Comparison of ENCODE assay signal across 15 cellular contexts in the genomic region with DNA sequence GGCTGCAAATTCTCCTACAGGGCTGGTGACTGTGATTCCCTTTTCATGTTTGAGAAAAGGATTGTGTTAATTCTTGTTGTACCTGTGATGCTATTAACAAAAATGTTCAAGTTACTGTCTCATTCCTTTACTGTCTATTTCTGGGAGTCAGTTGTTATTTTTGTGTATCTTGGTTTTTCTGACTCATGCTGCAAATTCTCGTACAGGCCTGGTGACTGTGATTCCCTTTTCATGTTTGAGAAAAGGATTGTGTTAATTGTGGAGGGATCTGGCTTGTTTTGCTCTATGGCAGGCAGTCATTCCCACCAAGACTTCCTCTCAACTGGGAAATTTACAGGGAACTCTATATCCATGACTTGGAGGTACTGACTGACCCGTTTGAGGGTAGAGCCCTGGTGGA.
DNase-seq lines count a peak whose midpoint lies in the region; ATAC-seq and TF ChIP-seq lines count a peak whose summit lies in the region.
"Had no signal": no experiment of that assay in that cellular context is flagged by ENCODE, and none has a peak within 500 bp of the region (broad histone marks: within the 10 kb centered on the region; RNA-seq: fewer than 3 reads in every experiment).

No MANE protein-coding gene starts in this region.

- peak overlapping the region; percentile 23; the same call in 1 of the 3 replicates for H2BK15ac ChIP-seq in IMR-90 (ENCODE audit: low read depth, low read length)

- dilution Hi-C loops in IMR-90 (cut with HindIII; ENCODE audit: low sequenced_read_pairs, unreplicated experiment): no loop called here

- H3K27ac ChIP-seq in IMR-90 (ENCODE audit: insufficient read depth, low read length): peak overlapping the region; percentile 80
- H3K27ac ChIP-seq: ovary had no signal

- H3K79me1 ChIP-seq in IMR-90 (ENCODE audit: low read depth in 1 of 2, low read length in 2 of 2): no peaks in the 10 kb centered on the region

- no peaks in the 10 kb centered on the region for H3K9me3 ChIP-seq in IMR-90 (ENCODE audit: control insufficient read depth, insufficient read depth, low read length)
- H3K9me3 ChIP-seq: ovary had no signal

- TF ChIP-seq RAD21 in IMR-90 (IDR thresholded peaks at IDR 0.05; ENCODE audit: low read length): no peak

- H3K4ac ChIP-seq in IMR-90 (ENCODE audit: low read depth, low read length): peak overlapping the region; percentile 77

- peak overlapping the region in 1 of 2 experiments; percentile 69; a peak in 2 of 4 replicates for H4K8ac ChIP-seq in IMR-90 (ENCODE audit: low read depth in 2 of 2, low read length in 2 of 2)

- DNase-seq in AG08396 (ENCODE audit: low spot score): peak; percentile 32
- DNase-seq in IMR-90: peak; percentile 78
- DNase-seq in cardiac fibroblast (ENCODE audit: low read depth in 2 of 2): peak; percentile 29 to 75
- peak; percentile 67 for DNase-seq in kidney tubule cell (ENCODE audit: low spot score)
- no peak for DNase-seq in CD1c-positive myeloid dendritic cell (ENCODE audit: extremely low spot score)
- no peak for DNase-seq in activated CD4-positive, CD25-positive, alpha-beta regulatory T cell treated with anti-CD3 and anti-CD28 coated beads, Interleukin-2, amount 50 U/mL, for 72 hours
- no peak for DNase-seq in stimulated activated CD8-positive, alpha-beta memory T cell treated with anti-CD3 and anti-CD28 coated beads, Interleukin-4, amount 100 ng/mL, for 48 hours
- DNase-seq: activated gamma-delta T cell treated with Interleukin-2 at 50 U/mL for 16 hours; AML-193; central memory CD4-positive, alpha-beta T cell; mesendoderm; NCI-H2029; NCI-H774; ovary had no signal

- TF ChIP-seq CTCF in IMR-90 (conservative IDR thresholded peaks at IDR 0.05; ENCODE audit: low read depth, low read length): no peak
- no peak for TF ChIP-seq CTCF in cardiac fibroblast (IDR thresholded peaks at IDR 0.05; ENCODE audit: low read depth, low read length)

- H3K14ac ChIP-seq in IMR-90 (replicated peaks; ENCODE audit: low read depth, low read length): peak overlapping the region; percentile 66

- peak overlapping the region; percentile 79; the same call in 1 of the 2 replicates for H3K23ac ChIP-seq in IMR-90 (ENCODE audit: low read depth, low read length)

- WGBS in IMR-90 (ENCODE audit: extremely low coverage in 2 of 2, insufficient read length in 1 of 2), 2 experiments: no CpG with 5 or more reads among the region's 2 CpGs

- peak overlapping the region; percentile 36; the same call in 1 of the 2 replicates for H3K4me2 ChIP-seq in IMR-90 (ENCODE audit: low read depth, low read length)

- POLR2A ChIA-PET in IMR-90 (lab: Charles Lee; ENCODE audit: unreplicated experiment): no interaction called here

- no peaks in the 10 kb centered on the region for H3K36me3 ChIP-seq in IMR-90 (ENCODE audit: control insufficient read depth, insufficient read depth, low read length)
- H3K36me3 ChIP-seq: ovary had no signal

- no peak overlapping the region for H2AK5ac ChIP-seq in IMR-90 (ENCODE audit: low read depth, low read length)

- no peak overlapping the region; the same call in 1 of the 2 replicates for H4K91ac ChIP-seq in IMR-90 (ENCODE audit: insufficient read depth, low read depth, low read length)

- H2AFZ ChIP-seq in IMR-90 (replicated peaks; ENCODE audit: low read length, poor library complexity): peak overlapping the region; percentile 15

- CTCF ChIA-PET in IMR-90 (lab: Yijun Ruan, JAX): no interaction called here

- BruUV-seq in IMR-90 (replicated peaks; lab: Mats Ljungman, UMichigan): no TSS peak

- no peaks in the 10 kb centered on the region for H4K20me1 ChIP-seq in IMR-90 (ENCODE audit: insufficient read depth, low read length)

- H3K4me3 ChIP-seq in IMR-90 (ENCODE audit: insufficient read depth, low read depth, low read length): no peak overlapping the region
- no peak overlapping the region for H3K4me3 ChIP-seq in cardiac fibroblast (replicated peaks in 1 of 2; ENCODE audit: low read depth in 2 of 2, low read length in 2 of 2)
- H3K4me3 ChIP-seq: ovary had no signal

- H2BK120ac ChIP-seq in IMR-90 (ENCODE audit: low read depth, low read length): peak overlapping the region; percentile 85

- intact Hi-C loops in IMR-90 (cut with micrococcal nuclease): no loop called here

- no peaks in the 10 kb centered on the region for H3K9me1 ChIP-seq in IMR-90 (ENCODE audit: insufficient read depth, low read length)

- peak overlapping the region; percentile 98 for H2BK5ac ChIP-seq in IMR-90 (ENCODE audit: low read depth, low read length, poor library complexity, severe bottlenecking)

- in situ Hi-C loops in IMR-90 (cut with MboI; ENCODE audit: low sequenced_read_pairs): no loop called here

- peak overlapping the region; percentile 92; the same call in 1 of the 2 replicates for H4K5ac ChIP-seq in IMR-90 (ENCODE audit: low read depth, low read length)

- peaks cover 4% of the 10 kb centered on the region for H3K4me1 ChIP-seq in IMR-90 (ENCODE audit: control insufficient read depth, insufficient read depth, low read length)

- peak overlapping the region; percentile 50; the same call in 1 of the 2 replicates for H3K56ac ChIP-seq in IMR-90 (ENCODE audit: extremely low read depth, insufficient read depth, low read length)

- H2BK20ac ChIP-seq in IMR-90 (ENCODE audit: low read depth, low read length): peak overlapping the region; percentile 80

- H3K18ac ChIP-seq in IMR-90 (ENCODE audit: low read depth, low read length): peak overlapping the region; percentile 93

- ATAC-seq in IMR-90 (ENCODE audit: low read depth): peak; percentile 95
- ATAC-seq in HG03135 (IDR thresholded peaks at IDR 0.05; ENCODE audit: unreplicated experiment): no peak

- no peaks in the 10 kb centered on the region for H3K27me3 ChIP-seq in IMR-90 (ENCODE audit: control insufficient read depth, insufficient read depth, low read length)
- H3K27me3 ChIP-seq: ovary had no signal

- no peak for TF ChIP-seq POLR2A in IMR-90 (IDR thresholded peaks at IDR 0.05; ENCODE audit: low read depth, low read length)

- H3K9ac ChIP-seq in IMR-90 (ENCODE audit: low read depth, low read length): no peak overlapping the region

- no peak overlapping the region for H2AK9ac ChIP-seq in IMR-90 (replicated peaks; ENCODE audit: low read depth, low read length, poor library complexity)

TF ChIP-seq in IMR-90, 13 proteins besides CTCF, POLR2A, EP300 and RAD21:
- TF ChIP-seq MAFK (IDR thresholded peaks at IDR 0.05; ENCODE audit: low read depth, low read length) (no peak), FOS (IDR thresholded peaks at IDR 0.05; ENCODE audit: low read depth, low read length) (0 out of 2 replicates have a peak, but pooled peaks have one; percentile 20)

Comparison
In these comparisons a context has a peak if more than half of its experiments do, and no peak if none do; other contexts are left out.
1. DNase-seq: peak in AG08396 (single experiment), IMR-90 (single experiment), cardiac fibroblast (2 of 2) and kidney tubule cell (single experiment); none in CD1c-positive myeloid dendritic cell (single experiment), activated CD4-positive, CD25-positive, alpha-beta regulatory T cell treated with anti-CD3 and anti-CD28 coated beads, Interleukin-2, amount 50 U/mL, for 72 hours (single experiment) and stimulated activated CD8-positive, alpha-beta memory T cell treated with anti-CD3 and anti-CD28 coated beads, Interleukin-4, amount 100 ng/mL, for 48 hours (single experiment).